ENCODE assay signal across 25 cellular contexts in genomic region chrX:150085881-150086280, GRCh38.
DNase-seq lines count a peak whose midpoint lies in the region; ATAC-seq and TF ChIP-seq lines count a peak whose summit lies in the region.
"Had no signal": no experiment of that assay in that cellular context is flagged by ENCODE, and none has a peak within 500 bp of the region (broad histone marks: within the 10 kb centered on the region; RNA-seq: fewer than 3 reads in every experiment).

No MANE protein-coding gene starts in this region.

- H3K27ac ChIP-seq in mammary epithelial cell (ENCODE audit: insufficient read depth, low read depth, low read length) (no peak overlapping the region), breast epithelium (no peak overlapping the region), right atrium auricular region (no peak overlapping the region)
- H3K27ac ChIP-seq: Peyer's patch, right lobe of liver, vagina had no signal

- H3K9me3 ChIP-seq in mammary epithelial cell (replicated peaks; ENCODE audit: insufficient read depth, low read length) = no peaks in the 10 kb centered on the region
- H3K9me3 ChIP-seq in breast epithelium = no peaks in the 10 kb centered on the region
- no peaks in the 10 kb centered on the region for H3K9me3 ChIP-seq in right atrium auricular region
- H3K9me3 ChIP-seq: Peyer's patch, right lobe of liver, vagina had no signal

- in situ Hi-C loops in mammary epithelial cell (cut with MboI; ENCODE audit: low sequenced_read_pairs in 2 of 2) = no loop called here

- 0% methylated on average over 1 of the region's 1 CpG for WGBS in mammary epithelial cell (ENCODE audit: low coverage, missing lambda C conversion rate)

- no peak overlapping the region for H2AFZ ChIP-seq in mammary epithelial cell (ENCODE audit: low read depth, low read length)

- DNase-seq in mammary epithelial cell (peak; percentile 35), breast epithelium (ENCODE audit: low spot score in 2 of 2) (no peak), amniotic epithelial cell (ENCODE audit: low read depth) (peak; percentile 53), fibroblast of peridontal ligament (ENCODE audit: extremely low read depth) (peak; percentile 49), stromal cell of bone marrow (ENCODE audit: low read depth) (peak; percentile 32), COLO668 (lab: John Stamatoyannopoulos, UW; ENCODE audit: unreplicated experiment) (no peak), right atrium auricular region (ENCODE audit: low spot score) (no peak)
- DNase-seq: 8988T; activated CD8-positive, alpha-beta T cell treated with anti-CD3 and anti-CD28 coated beads, Interleukin-2, amount 10 ng/mL, durations not matched to agents 7 days and 5 days; activated naive CD4-positive, alpha-beta T cell; activated T-cell treated with anti-CD3 and anti-CD28 coated beads, Interleukin-2, amount 50 U/mL, for 1 hour; effector memory CD8-positive, alpha-beta T cell; H7; hippocampal formation; Karpas-422; naive B cell; NCI-H1048; NCI-H1930; NCI-H510A; NK-92 treated with Interleukin-12 subunit alpha and Interleukin-12 subunit beta, amount 100 ng/mL, for 24 hours; Peyer's patch; right lobe of liver; stimulated activated CD4-positive, alpha-beta T cell treated with anti-CD3 and anti-CD28 coated beads, Interleukin-15, amount 100 ng/mL, for 24 hours had no signal

- H3K4me3 ChIP-seq in mammary epithelial cell (replicated peaks in 1 of 3; ENCODE audit: insufficient read depth in 1 of 3, low read depth in 2 of 3, low read length in 3 of 3) = no peak overlapping the region
- H3K4me3 ChIP-seq in breast epithelium = no peak overlapping the region
- no peak overlapping the region for H3K4me3 ChIP-seq in right atrium auricular region
- H3K4me3 ChIP-seq: Peyer's patch, right lobe of liver, vagina had no signal

- CTCF ChIA-PET in mammary epithelial cell (lab: Charles Lee; ENCODE audit: low non-redundant PET) = no interaction called here

- H3K36me3 ChIP-seq in mammary epithelial cell (ENCODE audit: insufficient read depth, low read length) = no peaks in the 10 kb centered on the region
- H3K36me3 ChIP-seq in breast epithelium = no peaks in the 10 kb centered on the region
- H3K36me3 ChIP-seq in right atrium auricular region = no peaks in the 10 kb centered on the region
- H3K36me3 ChIP-seq: Peyer's patch, right lobe of liver, vagina had no signal

- H3K4me2 ChIP-seq in mammary epithelial cell (ENCODE audit: insufficient read depth, low read depth, low read length) = no peak overlapping the region

- intact Hi-C loops in mammary epithelial cell (cut with micrococcal nuclease) = no loop called here
- intact Hi-C loops in breast epithelium (cut with DNase I; ENCODE audit: low total_unique reads) = no loop called here

- H3K27me3 ChIP-seq in mammary epithelial cell (ENCODE audit: insufficient read depth, low read length) (no peaks in the 10 kb centered on the region), breast epithelium (peaks cover 0 to 24% of the 10 kb centered on the region in 2 donors), right atrium auricular region (no peaks in the 10 kb centered on the region)
- H3K27me3 ChIP-seq: Peyer's patch, right lobe of liver, vagina had no signal

- H4K20me1 ChIP-seq in mammary epithelial cell (ENCODE audit: insufficient read depth, low read length) = no peaks in the 10 kb centered on the region

- no peaks in the 10 kb centered on the region for H3K79me2 ChIP-seq in mammary epithelial cell (ENCODE audit: insufficient read depth, low read length)

- no TSS peak for BruUV-seq in mammary epithelial cell (replicated peaks; lab: Mats Ljungman, UMichigan)

- no peak overlapping the region for H3K9ac ChIP-seq in mammary epithelial cell (ENCODE audit: insufficient read depth, low read length)

- H3K4me1 ChIP-seq in mammary epithelial cell (ENCODE audit: insufficient read depth, low read length) (peaks cover 20% of the 10 kb centered on the region), breast epithelium (no peaks in the 10 kb centered on the region), right atrium auricular region (no peaks in the 10 kb centered on the region)
- H3K4me1 ChIP-seq: Peyer's patch, right lobe of liver, vagina had no signal

- no peak for ATAC-seq in HG03565 (IDR thresholded peaks at IDR 0.05; ENCODE audit: unreplicated experiment)
- ATAC-seq: activated CD8-positive, alpha-beta T cell treated with anti-CD3 and anti-CD28 coated beads, Interleukin-2, amount 10 ng/mL, durations not matched to agents 7 days and 5 days; effector memory CD8-positive, alpha-beta T cell had no signal

- TF ChIP-seq POLR2A in breast epithelium (IDR thresholded peaks at IDR 0.05) = no peak

- dilution Hi-C loops in mammary epithelial cell (cut with HindIII; ENCODE audit: low sequenced_read_pairs) = no loop called here

- TF ChIP-seq CTCF in mammary epithelial cell (conservative IDR thresholded peaks at IDR 0.05 in 1 of 2, IDR thresholded peaks at IDR 0.05 in 1 of 2; ENCODE audit: extremely low read depth in 1 of 2, insufficient read depth in 1 of 2, low read depth in 1 of 2, low read length in 2 of 2) = no peak
- no peak for TF ChIP-seq CTCF in breast epithelium (IDR thresholded peaks at IDR 0.05)
- no peak for TF ChIP-seq CTCF in right atrium auricular region (IDR thresholded peaks at IDR 0.05)

Comparison
In these comparisons a context has a peak if more than half of its experiments do, and no peak if none do; other contexts are left out.
1. DNase-seq: peak in mammary epithelial cell (single experiment), amniotic epithelial cell (single experiment), fibroblast of peridontal ligament (single experiment) and stromal cell of bone marrow (single experiment); none in breast epithelium (0 of 2), COLO668 (single experiment) and right atrium auricular region (single experiment).